ENCODE assay signal across 8 cellular contexts in genomic region chr22:39343259-39344045, GRCh38. TPM values are rescaled to one million over a fixed set of nuclear protein-coding genes. Genes with fewer than 3 reads are reported as not detected.
A peak's percentile ranks its signal among the peaks of the same experiment; 100 is the strongest.
DNase-seq lines count a peak whose midpoint lies in the region; ATAC-seq, FAIRE-seq and TF ChIP-seq lines count a peak whose summit lies in the region.

No MANE protein-coding gene starts in this region.

- peak; percentile 60 for TF ChIP-seq CTCF in CD8-positive, alpha-beta T cell (IDR thresholded peaks at IDR 0.05)
- TF ChIP-seq CTCF in ovary (IDR thresholded peaks at IDR 0.05) = peak in 2 of 3 donors; percentile 46 to 57

- H3K36me3 ChIP-seq in CD8-positive, alpha-beta T cell (ENCODE audit: insufficient read depth, low read length) = no peaks in the 10 kb centered on the region
- H3K36me3 ChIP-seq in ovary = no peaks in the 10 kb centered on the region

- H3K27me3 ChIP-seq in CD8-positive, alpha-beta T cell (ENCODE audit: insufficient read depth, low read length) = no peaks in the 10 kb centered on the region
- no peaks in the 10 kb centered on the region for H3K27me3 ChIP-seq in ovary

- H3K4me1 ChIP-seq in CD8-positive, alpha-beta T cell (ENCODE audit: insufficient read depth, low read length) = no peaks in the 10 kb centered on the region
- H3K4me1 ChIP-seq in ovary (ENCODE audit: insufficient read depth) = no peaks in the 10 kb centered on the region

- no peaks in the 10 kb centered on the region for H3K9me3 Mint-ChIP-seq in CD8-positive, alpha-beta T cell

- WGBS in ovary, 3 donors = 29 to 35% (median 31%) methylated on average over 15 of the region's 15 CpGs

- POLR2A ChIA-PET in CD8-positive, alpha-beta T cell (lab: Charles Lee) = interaction anchor here (0.9 to 1.0 kb wide), 2 partner anchors 24 to 26 kb away, joined by 3 to 4 read pairs; no protein-coding TSS in a partner anchor

- H3K27me3 Mint-ChIP-seq in CD8-positive, alpha-beta T cell (ENCODE audit: low read depth) = no peaks in the 10 kb centered on the region

- peak; percentile 32 to 70 (median 60) for DNase-seq in CD8-positive, alpha-beta T cell
- peak; percentile 55 for DNase-seq in HT-29 (ENCODE audit: low spot score)
- peak; percentile 27 for DNase-seq in RCC 7860 (ENCODE audit: low spot score)
- DNase-seq in activated effector memory CD4-positive, alpha-beta T cell treated with anti-CD3 and anti-CD28 coated beads, Interleukin-2, amount 50 U/mL, for 16 hours = peak; percentile 77
- DNase-seq in foreskin melanocyte = peak; percentile 41
- peak; percentile 54 to 76 (median 65) for DNase-seq in ovary

- H3K27ac Mint-ChIP-seq in CD8-positive, alpha-beta T cell = no peak overlapping the region

- no peak overlapping the region for H3K27ac ChIP-seq in CD8-positive, alpha-beta T cell (ENCODE audit: low read depth, low read length)
- H3K27ac ChIP-seq in ovary = no peak overlapping the region

- H3K36me3 Mint-ChIP-seq in CD8-positive, alpha-beta T cell = no peaks in the 10 kb centered on the region

- intact Hi-C loops in CD8-positive, alpha-beta T cell (cut with DNase I, micrococcal nuclease) = loop anchor here (1.0 to 2.0 kb wide), 3 partner anchors 171 to 186 kb away; partner anchors contain the start of gene ATF4 (in 1 of the 2)
- intact Hi-C loops in ovary (cut with DNase I) = loop anchor here in 1 of 4 donors (10.0 kb wide), 1 partner anchor 181 kb away; the partner anchor contains the start of gene ATF4

- H3K4me3 Mint-ChIP-seq in CD8-positive, alpha-beta T cell = no peak overlapping the region

- CTCF ChIA-PET in CD8-positive, alpha-beta T cell (lab: Charles Lee) = interaction anchor here (0.6 to 3.4 kb wide), 30 partner anchors 10 to 679 kb away, joined by 3 to 27 read pairs (median 3); partner anchors contain the start of genes ATF4 and TAB1

- peak; percentile 91 for ATAC-seq in CD8-positive, alpha-beta T cell
- ATAC-seq in HG03432 (IDR thresholded peaks at IDR 0.05; ENCODE audit: unreplicated experiment) = no peak
- no peak for ATAC-seq in GM19452 (IDR thresholded peaks at IDR 0.05; ENCODE audit: unreplicated experiment)

- FAIRE-seq in RCC 7860 (lab: Jason Lieb, UNC) = no peak

- peaks cover 4% of the 10 kb centered on the region for H3K4me1 Mint-ChIP-seq in CD8-positive, alpha-beta T cell (ENCODE audit: low read depth)

- no peak for TF ChIP-seq POLR2A in ovary (IDR thresholded peaks at IDR 0.05)

- no peaks in the 10 kb centered on the region for H3K9me3 ChIP-seq in CD8-positive, alpha-beta T cell (ENCODE audit: low read length)
- H3K9me3 ChIP-seq in ovary = no peaks in the 10 kb centered on the region

- H3K4me3 ChIP-seq in CD8-positive, alpha-beta T cell (ENCODE audit: low read depth, low read length) = no peak overlapping the region
- H3K4me3 ChIP-seq in ovary = no peak overlapping the region

- TF ChIP-seq EP300 in ovary (IDR thresholded peaks at IDR 0.05) = no peak

RNA-seq across cellular contexts. Expression of gene SYNGR1, which starts 6.3 kb away (rescaled TPM):
- 1 to 10 TPM; 1.9 to 2.6 TPM for total RNA-seq in CD8-positive, alpha-beta T cell
- not detected in 2 replicates for total RNA-seq in HT-29 (2014; rRNA removed; shearing (Covaris generic))
- 100 to 1,000 TPM in 1 of 7 donors, 10 to 100 TPM in 6; 20.9 to 104 (median 74.7) TPM for total RNA-seq in ovary
- polyA plus RNA-seq in ovary = 10 to 100 TPM; 13.1 to 82.7 TPM

RNA-seq across cellular contexts. Expression of gene RPL3, which starts 24.0 kb away (rescaled TPM):
- total RNA-seq in CD8-positive, alpha-beta T cell = 1,000 to 10,000 TPM; 3,777 to 3,874 TPM
- 2,060 and 2,152 TPM in 2 replicates for total RNA-seq in HT-29 (2014; rRNA removed; shearing (Covaris generic))
- total RNA-seq in ovary = 1,000 to 10,000 TPM; 3,686 to 6,016 (median 4,727) TPM
- 1,000 to 10,000 TPM; 3,441 to 7,258 TPM for polyA plus RNA-seq in ovary

RNA-seq across cellular contexts. Expression of gene TAB1, which starts 56.1 kb away (rescaled TPM):
- 10 to 100 TPM; 15.3 to 16.5 TPM for total RNA-seq in CD8-positive, alpha-beta T cell
- total RNA-seq in HT-29 (2014; rRNA removed; shearing (Covaris generic)) = 14.0 and 16.7 TPM in 2 replicates
- 10 to 100 TPM; 20.3 to 39.2 (median 30.6) TPM for total RNA-seq in ovary
- polyA plus RNA-seq in ovary = 10 to 100 TPM; 10.7 to 29.5 TPM

Comparison
In these comparisons a context has a peak if more than half of its experiments do, and no peak if none do; other contexts are left out.
1. DNase-seq: peak in every context shown above with its lines; median percentile 77 in activated effector memory CD4-positive, alpha-beta T cell treated with anti-CD3 and anti-CD28 coated beads, Interleukin-2, amount 50 U/mL, for 16 hours; 65 in ovary; 60 in CD8-positive, alpha-beta T cell; 55 in HT-29; 41 in foreskin melanocyte; 27 in RCC 7860.
2. RNA of gene SYNGR1, which starts 6.3 kb away (total RNA-seq): 20.9 to 104 TPM in ovary; 1.9 to 2.6 TPM in CD8-positive, alpha-beta T cell and not detected in HT-29; every median in the first group is over 4 times any median in the second.